Comparison of ENCODE assay signal across 8 cellular contexts in genomic region chr3:42190701-42191442, GRCh38.
DNase-seq lines count a peak whose midpoint lies in the region; ATAC-seq and TF ChIP-seq lines count a peak whose summit lies in the region.

No MANE protein-coding gene starts in this region.

- H3K9me3 ChIP-seq in Caco-2 (no peaks in the 10 kb centered on the region), heart right ventricle (no peaks in the 10 kb centered on the region)

- intact Hi-C loops in Caco-2 (cut with micrococcal nuclease; ENCODE audit: unreplicated experiment), result loop anchor here (1.0 to 2.0 kb wide), 5 partner anchors 26 to 72 kb away; no protein-coding TSS in a partner anchor
- intact Hi-C loops in heart right ventricle (cut with DNase I), result loop anchor here (1.0 to 10.0 kb wide), 8 partner anchors 73 to 299 kb away; no protein-coding TSS in a partner anchor

- 42 to 45% methylated on average over 11 of the region's 11 CpGs for WGBS in heart right ventricle, 2 donors

- H3K27me3 Mint-ChIP-seq in Caco-2 (ENCODE audit: insufficient read depth, unreplicated experiment), result no peaks in the 10 kb centered on the region
- no peaks in the 10 kb centered on the region for H3K27me3 Mint-ChIP-seq in IgD-negative memory B cell
- no peaks in the 10 kb centered on the region for H3K27me3 Mint-ChIP-seq in activated naive CD8-positive, alpha-beta T cell treated with anti-CD3 and anti-CD28 coated beads for 36 hours

- H3K4me1 ChIP-seq in Caco-2, result peaks cover 7% of the 10 kb centered on the region
- H3K4me1 ChIP-seq in heart right ventricle, result peaks cover 0 to 71% (median 44%) of the 10 kb centered on the region in 9 donors

- H3K27ac ChIP-seq in heart right ventricle, result peak overlapping the region in 2 of 10 donors; percentile 5 to 67

- DNase-seq in Caco-2, result peak; percentile 77 to 83
- DNase-seq in activated naive CD8-positive, alpha-beta T cell treated with anti-CD3 and anti-CD28 coated beads for 36 hours, result peak; percentile 48
- DNase-seq in heart right ventricle, result peak in 1 of 2 donors; percentile 72
- DNase-seq in retina, result peak; percentile 83
- no peak for DNase-seq in NCI-H187 treated with DMSO at 0.1 percent for 48 hours (lab: John Stamatoyannopoulos, UW)

- no TSS peak for BruUV-seq in Caco-2 (replicated peaks; lab: Mats Ljungman, UMichigan)

- H3K4me3 Mint-ChIP-seq in Caco-2 (ENCODE audit: unreplicated experiment) (no peak overlapping the region), IgD-negative memory B cell (peak overlapping the region in 1 of 4 donors; percentile 49)
- no peak overlapping the region for H3K4me3 Mint-ChIP-seq in activated naive CD8-positive, alpha-beta T cell treated with anti-CD3 and anti-CD28 coated beads for 36 hours

- H3K4me1 Mint-ChIP-seq in Caco-2 (ENCODE audit: low read depth, unreplicated experiment) (no peaks in the 10 kb centered on the region), IgD-negative memory B cell (peaks cover 24 to 29% (median 29%) of the 10 kb centered on the region in 3 donors)
- H3K4me1 Mint-ChIP-seq in activated naive CD8-positive, alpha-beta T cell treated with anti-CD3 and anti-CD28 coated beads for 36 hours, result peaks cover 19% of the 10 kb centered on the region

- TF ChIP-seq POLR2A in GM18505 (IDR thresholded peaks at IDR 0.05; ENCODE audit: borderline replicate concordance, extremely low read depth, insufficient read depth, insufficient read length), result no peak

- H3K27me3 ChIP-seq in Caco-2 (replicated peaks; ENCODE audit: control insufficient read depth, insufficient read depth, low read length) (no peaks in the 10 kb centered on the region), heart right ventricle (no peaks in the 10 kb centered on the region)

- H3K36me3 ChIP-seq in Caco-2 (ENCODE audit: control insufficient read depth, insufficient read depth, low read length) (peaks cover 7% of the 10 kb centered on the region), heart right ventricle (peaks cover 4 to 91% (median 27%) of the 10 kb centered on the region in 9 donors)

- TF ChIP-seq CTCF in Caco-2 (IDR thresholded peaks at IDR 0.05; ENCODE audit: insufficient read depth in 1 of 2, low read depth in 1 of 2, low read length in 1 of 2, severe bottlenecking in 1 of 2, unreplicated experiment in 1 of 2) (peak; percentile 83 to 84), heart right ventricle (IDR thresholded peaks at IDR 0.05) (peak; percentile 79 to 90 (median 82))

- H3K27ac Mint-ChIP-seq in Caco-2 (ENCODE audit: unreplicated experiment) (peak overlapping the region; percentile 28), IgD-negative memory B cell (peak overlapping the region; percentile 3 to 83 (median 67))
- H3K27ac Mint-ChIP-seq in activated naive CD8-positive, alpha-beta T cell treated with anti-CD3 and anti-CD28 coated beads for 36 hours, result peak overlapping the region; percentile 56

- H3K36me3 Mint-ChIP-seq in Caco-2 (ENCODE audit: insufficient read depth, unreplicated experiment), result peaks cover 59% of the 10 kb centered on the region
- H3K36me3 Mint-ChIP-seq in IgD-negative memory B cell, result peaks cover 3% of the 10 kb centered on the region
- H3K36me3 Mint-ChIP-seq in activated naive CD8-positive, alpha-beta T cell treated with anti-CD3 and anti-CD28 coated beads for 36 hours, result peaks cover 14% of the 10 kb centered on the region

- CTCF ChIA-PET in Caco-2 (lab: Charles Lee), result interaction anchor here (0.5 to 5.2 kb wide), 25 partner anchors 8 to 639 kb away, joined by 3 to 183 read pairs (median 6); partner anchors contain the start of gene ULK4

- ATAC-seq in SK-N-SH treated with all-trans-retinoic acid at 6 μM for 48 hours (peak; percentile 93), heart right ventricle (peak; percentile 34 to 69 (median 57)), GM18505 (IDR thresholded peaks at IDR 0.05; ENCODE audit: unreplicated experiment) (no peak)

- H3K9me3 Mint-ChIP-seq in Caco-2 (ENCODE audit: unreplicated experiment), result no peaks in the 10 kb centered on the region
- H3K9me3 Mint-ChIP-seq in IgD-negative memory B cell, result no peaks in the 10 kb centered on the region
- no peaks in the 10 kb centered on the region for H3K9me3 Mint-ChIP-seq in activated naive CD8-positive, alpha-beta T cell treated with anti-CD3 and anti-CD28 coated beads for 36 hours

- POLR2A ChIA-PET in Caco-2 (lab: Charles Lee), result interaction anchor here (0.7 to 1.0 kb wide), 3 partner anchors 20 to 73 kb away, joined by 3 to 6 read pairs (median 3); no protein-coding TSS in a partner anchor

- no peak overlapping the region for H3K4me3 ChIP-seq in Caco-2 (ENCODE audit: low read depth, low read length)
- H3K4me3 ChIP-seq in heart right ventricle, result no peak overlapping the region

TF ChIP-seq in SK-N-SH treated with all-trans-retinoic acid at 6 μM for 48 hours, 23 proteins besides CTCF, POLR2A, EP300 and RAD21:
- TF ChIP-seq SNAI2 (CRISPR knock-in tag; IDR thresholded peaks at IDR 0.05), result no peak
- TF ChIP-seq CSDC2 (CRISPR knock-in tag; IDR thresholded peaks at IDR 0.05), result no peak
- TF ChIP-seq OSR1 (CRISPR knock-in tag; IDR thresholded peaks at IDR 0.05), result no peak
- no peak for TF ChIP-seq ESRRG (CRISPR knock-in tag; IDR thresholded peaks at IDR 0.05)
- TF ChIP-seq TOX (CRISPR knock-in tag; IDR thresholded peaks at IDR 0.05; ENCODE audit: borderline replicate concordance), result no peak
- no peak for TF ChIP-seq BACH2 (CRISPR knock-in tag; IDR thresholded peaks at IDR 0.05; ENCODE audit: borderline replicate concordance)
- no peak for TF ChIP-seq ISL1 (CRISPR knock-in tag; IDR thresholded peaks at IDR 0.05)
